In the genomic region with DNA sequence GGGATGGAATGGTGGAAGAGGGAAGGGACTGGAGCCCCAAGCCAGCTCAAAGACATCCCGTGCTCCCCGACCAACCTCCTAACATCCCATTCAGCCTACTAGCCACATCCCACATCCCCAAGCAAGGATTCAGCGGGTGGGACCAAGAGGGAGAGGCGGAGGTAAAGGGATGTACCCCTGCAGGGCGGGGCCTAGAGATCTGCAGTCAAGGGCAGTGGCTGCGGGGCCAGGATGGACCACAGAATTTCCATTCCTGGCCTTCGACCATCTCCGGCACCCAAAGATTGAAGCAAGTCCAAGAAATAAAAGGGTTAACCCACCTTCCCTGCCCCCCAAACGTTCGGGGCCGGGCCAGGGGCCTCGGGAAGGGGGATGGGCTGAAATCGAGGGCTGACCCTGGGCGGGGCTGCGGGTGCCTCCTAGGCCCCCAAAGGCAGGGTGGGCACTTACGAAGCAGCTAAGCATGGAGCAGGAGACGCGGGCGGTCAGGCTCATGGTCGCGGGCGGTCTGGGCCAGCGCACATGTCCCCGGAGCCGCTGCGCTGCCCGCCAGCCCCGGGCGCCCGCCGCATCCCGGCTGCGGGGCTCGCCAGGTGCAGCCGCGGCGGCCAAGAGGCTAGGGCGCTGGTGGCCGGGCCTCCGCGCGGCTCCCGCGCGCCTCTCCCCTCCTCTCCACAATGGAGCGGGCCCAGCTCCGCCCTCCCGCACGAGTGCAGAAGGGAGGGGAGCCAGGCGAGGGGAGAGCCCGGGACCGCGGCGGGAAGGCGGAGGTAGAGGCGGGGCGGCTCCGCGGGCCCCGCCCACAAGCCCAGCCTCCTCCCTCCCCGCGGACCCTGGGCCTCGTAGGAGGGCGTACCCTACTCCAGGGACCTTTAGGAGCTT, we compare ENCODE assay signal across 1 cellular context.
TF ChIP-seq lines count a peak whose summit lies in the region.

Gene MTMR4 (minus strand): TSS at position 726 of the 882 bp plus-strand sequence. CDS start 231 bp downstream, at position 495.

TF ChIP-seq in WTC11, 78 proteins besides CTCF, POLR2A, EP300 and RAD21 (continued from another document):
- TF ChIP-seq, protein P1, sequence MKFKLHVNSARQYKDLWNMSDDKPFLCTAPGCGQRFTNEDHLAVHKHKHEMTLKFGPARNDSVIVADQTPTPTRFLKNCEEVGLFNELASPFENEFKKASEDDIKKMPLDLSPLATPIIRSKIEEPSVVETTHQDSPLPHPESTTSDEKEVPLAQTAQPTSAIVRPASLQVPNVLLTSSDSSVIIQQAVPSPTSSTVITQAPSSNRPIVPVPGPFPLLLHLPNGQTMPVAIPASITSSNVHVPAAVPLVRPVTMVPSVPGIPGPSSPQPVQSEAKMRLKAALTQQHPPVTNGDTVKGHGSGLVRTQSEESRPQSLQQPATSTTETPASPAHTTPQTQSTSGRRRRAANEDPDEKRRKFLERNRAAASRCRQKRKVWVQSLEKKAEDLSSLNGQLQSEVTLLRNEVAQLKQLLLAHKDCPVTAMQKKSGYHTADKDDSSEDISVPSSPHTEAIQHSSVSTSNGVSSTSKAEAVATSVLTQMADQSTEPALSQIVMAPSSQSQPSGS (CRISPR knock-in tag; IDR thresholded peaks at IDR 0.05; ENCODE audit: borderline replicate concordance, low read depth): no peak
- TF ChIP-seq CDX4 (CRISPR knock-in tag; IDR thresholded peaks at IDR 0.05; ENCODE audit: borderline replicate concordance) (no peak), FOXK1 (CRISPR knock-in tag; IDR thresholded peaks at IDR 0.05) (peak; percentile 21; the same call in 1 of the 2 replicates), EMX1 (CRISPR knock-in tag; IDR thresholded peaks at IDR 0.05) (no peak), ZBTB21 (CRISPR knock-in tag; IDR thresholded peaks at IDR 0.05; ENCODE audit: borderline replicate concordance) (no peak), ZNF423 (CRISPR knock-in tag; IDR thresholded peaks at IDR 0.05) (peak; percentile 24; the same call in 1 of the 2 replicates), ZNF263 (CRISPR knock-in tag; IDR thresholded peaks at IDR 0.05; ENCODE audit: low read depth) (peak; percentile 53; the same call in 1 of the 2 replicates), FOXJ3 (CRISPR knock-in tag; IDR thresholded peaks at IDR 0.05; ENCODE audit: borderline replicate concordance) (no peak), OVOL2 (CRISPR knock-in tag; IDR thresholded peaks at IDR 0.05; ENCODE audit: borderline replicate concordance) (no peak), ZNF416 (CRISPR knock-in tag; IDR thresholded peaks at IDR 0.05) (peak; percentile 83; the same call in 1 of the 2 replicates), ZNF532 (CRISPR knock-in tag; IDR thresholded peaks at IDR 0.05; ENCODE audit: borderline replicate concordance) (0 out of 2 replicates have a peak, but pooled peaks have one; percentile 57), TEAD1 (CRISPR knock-in tag; IDR thresholded peaks at IDR 0.05) (peak; percentile 42; the same call in 1 of the 2 replicates), SOX15 (CRISPR knock-in tag; IDR thresholded peaks at IDR 0.05) (no peak), NR2C2 (CRISPR knock-in tag; IDR thresholded peaks at IDR 0.05) (no peak), FOXP1 (CRISPR knock-in tag; IDR thresholded peaks at IDR 0.05; ENCODE audit: borderline replicate concordance) (peak; percentile 67; the same call in 1 of the 2 replicates)
- TF ChIP-seq, protein P2, sequence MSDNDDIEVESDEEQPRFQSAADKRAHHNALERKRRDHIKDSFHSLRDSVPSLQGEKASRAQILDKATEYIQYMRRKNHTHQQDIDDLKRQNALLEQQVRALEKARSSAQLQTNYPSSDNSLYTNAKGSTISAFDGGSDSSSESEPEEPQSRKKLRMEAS (CRISPR knock-in tag; IDR thresholded peaks at IDR 0.05): 0 out of 2 replicates have a peak, but pooled peaks have one; percentile 27
